In the genomic region with DNA sequence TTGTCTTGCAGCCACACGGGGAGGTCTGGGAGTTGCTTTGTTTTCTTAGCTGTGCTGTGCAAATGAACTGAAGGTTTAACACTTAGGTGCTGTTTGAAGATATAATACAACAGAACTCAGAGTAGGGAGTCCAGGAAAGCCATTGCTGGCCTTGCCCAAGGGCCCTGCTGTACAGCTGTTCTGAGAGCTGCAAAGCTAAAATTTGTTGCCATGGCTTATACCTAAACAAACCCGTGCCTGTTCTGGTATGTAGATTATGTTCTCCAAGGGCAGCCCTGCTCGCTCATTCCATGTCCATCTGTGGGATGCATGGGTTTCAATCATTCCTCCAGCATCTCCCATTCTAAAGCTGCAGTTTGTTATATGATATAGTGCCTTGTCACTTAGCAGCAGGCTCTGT, we compare ENCODE assay signal across 1 cellular context.
TF ChIP-seq lines count a peak whose summit lies in the region.

No MANE protein-coding gene starts in this region.

TF ChIP-seq in IMR-90, 13 proteins besides CTCF, POLR2A, EP300 and RAD21 (continued from another document):
- no peak for TF ChIP-seq RCOR1 (IDR thresholded peaks at IDR 0.05; ENCODE audit: insufficient replicate concordance, low read length)
- TF ChIP-seq ELK1 (IDR thresholded peaks at IDR 0.05; ENCODE audit: borderline replicate concordance, low read depth, low read length): no peak
- TF ChIP-seq RFX5 (IDR thresholded peaks at IDR 0.05; ENCODE audit: low read depth, low read length): no peak
- TF ChIP-seq NFE2L2 (IDR thresholded peaks at IDR 0.05; ENCODE audit: low read depth, low read length): no peak
- no peak for TF ChIP-seq MAFK (IDR thresholded peaks at IDR 0.05; ENCODE audit: low read depth, low read length)
- TF ChIP-seq MAZ (IDR thresholded peaks at IDR 0.05; ENCODE audit: borderline replicate concordance, low read depth, low read length): no peak
- TF ChIP-seq, protein P1, sequence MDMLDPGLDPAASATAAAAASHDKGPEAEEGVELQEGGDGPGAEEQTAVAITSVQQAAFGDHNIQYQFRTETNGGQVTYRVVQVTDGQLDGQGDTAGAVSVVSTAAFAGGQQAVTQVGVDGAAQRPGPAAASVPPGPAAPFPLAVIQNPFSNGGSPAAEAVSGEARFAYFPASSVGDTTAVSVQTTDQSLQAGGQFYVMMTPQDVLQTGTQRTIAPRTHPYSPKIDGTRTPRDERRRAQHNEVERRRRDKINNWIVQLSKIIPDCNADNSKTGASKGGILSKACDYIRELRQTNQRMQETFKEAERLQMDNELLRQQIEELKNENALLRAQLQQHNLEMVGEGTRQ (IDR thresholded peaks at IDR 0.05; ENCODE audit: low read depth, low read length): no peak
- no peak for TF ChIP-seq CHD1 (IDR thresholded peaks at IDR 0.05; ENCODE audit: low read depth, low read length)
- TF ChIP-seq MXI1 (IDR thresholded peaks at IDR 0.05; ENCODE audit: borderline replicate concordance, low read depth, low read length): no peak
